ENCODE assay signal across 1 cellular context in the genomic region with DNA sequence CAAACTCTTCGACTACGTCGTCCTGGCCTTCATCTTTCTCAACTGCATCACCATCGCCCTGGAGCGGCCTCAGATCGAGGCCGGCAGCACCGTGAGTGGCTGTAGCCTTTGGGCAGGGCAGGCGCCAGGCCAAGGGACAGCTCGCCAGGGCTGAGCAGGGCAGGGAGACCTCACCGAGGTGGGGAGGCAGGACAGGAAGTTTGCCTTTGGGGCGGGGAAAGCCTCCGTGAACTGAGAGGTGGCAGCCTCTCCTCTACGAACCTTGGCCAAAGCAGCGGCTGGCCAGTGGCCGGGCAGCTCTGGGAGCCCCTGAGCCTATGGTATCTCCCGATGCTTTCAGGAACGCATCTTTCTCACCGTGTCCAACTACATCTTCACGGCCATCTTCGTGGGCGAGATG.
TF ChIP-seq lines count a peak whose summit lies in the region.

No MANE protein-coding gene starts in this region.

TF ChIP-seq in H1, 55 proteins besides CTCF, POLR2A, EP300 and RAD21:
- TF ChIP-seq SRF (IDR thresholded peaks at IDR 0.05; ENCODE audit: low read depth, low read length) (no peak), SIX5 (IDR thresholded peaks at IDR 0.05; ENCODE audit: low read depth, low read length) (no peak), POU5F1 (IDR thresholded peaks at IDR 0.05; ENCODE audit: low read depth, low read length) (no peak), SP4 (IDR thresholded peaks at IDR 0.05; ENCODE audit: low read length) (no peak), PHF8 (conservative IDR thresholded peaks at IDR 0.05; ENCODE audit: low read depth, low read length) (no peak), NANOG (IDR thresholded peaks at IDR 0.05; ENCODE audit: insufficient read depth, low read depth, low read length, poor library complexity, severe bottlenecking) (no peak), ASH2L (IDR thresholded peaks at IDR 0.05; ENCODE audit: low read length) (no peak), KDM4A (IDR thresholded peaks at IDR 0.05; ENCODE audit: low read depth, low read length, severe bottlenecking) (no peak), BCL11A (IDR thresholded peaks at IDR 0.05; ENCODE audit: low read depth in 2 of 2, low read length in 2 of 2) (no peak), GTF2F1 (IDR thresholded peaks at IDR 0.05; ENCODE audit: borderline replicate concordance, low read depth, low read length) (no peak), HDAC2 (IDR thresholded peaks at IDR 0.05; ENCODE audit: borderline replicate concordance in 1 of 2, low read depth in 2 of 2, low read length in 2 of 2) (no peak), TCF12 (IDR thresholded peaks at IDR 0.05; ENCODE audit: low read depth, low read length) (no peak), BRCA1 (IDR thresholded peaks at IDR 0.05; ENCODE audit: low read depth, low read length) (no peak), TAF7 (optimal IDR thresholded peaks at IDR 0.05; ENCODE audit: borderline replicate concordance, low read depth, low read length) (no peak), EZH2 (IDR thresholded peaks at IDR 0.05; ENCODE audit: low read depth, low read length, severe bottlenecking) (no peak), NRF1 (IDR thresholded peaks at IDR 0.05; ENCODE audit: low read depth, low read length) (no peak), CHD7 (IDR thresholded peaks at IDR 0.05; ENCODE audit: insufficient replicate concordance, low read length) (no peak), SIN3A (conservative IDR thresholded peaks at IDR 0.05 in 1 of 2, IDR thresholded peaks at IDR 0.05 in 1 of 2; ENCODE audit: low read depth in 1 of 2, low read length in 2 of 2) (no peak)
- TF ChIP-seq, protein P1, sequence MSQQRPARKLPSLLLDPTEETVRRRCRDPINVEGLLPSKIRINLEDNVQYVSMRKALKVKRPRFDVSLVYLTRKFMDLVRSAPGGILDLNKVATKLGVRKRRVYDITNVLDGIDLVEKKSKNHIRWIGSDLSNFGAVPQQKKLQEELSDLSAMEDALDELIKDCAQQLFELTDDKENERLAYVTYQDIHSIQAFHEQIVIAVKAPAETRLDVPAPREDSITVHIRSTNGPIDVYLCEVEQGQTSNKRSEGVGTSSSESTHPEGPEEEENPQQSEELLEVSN (IDR thresholded peaks at IDR 0.05): no peak
- TF ChIP-seq, protein P2, sequence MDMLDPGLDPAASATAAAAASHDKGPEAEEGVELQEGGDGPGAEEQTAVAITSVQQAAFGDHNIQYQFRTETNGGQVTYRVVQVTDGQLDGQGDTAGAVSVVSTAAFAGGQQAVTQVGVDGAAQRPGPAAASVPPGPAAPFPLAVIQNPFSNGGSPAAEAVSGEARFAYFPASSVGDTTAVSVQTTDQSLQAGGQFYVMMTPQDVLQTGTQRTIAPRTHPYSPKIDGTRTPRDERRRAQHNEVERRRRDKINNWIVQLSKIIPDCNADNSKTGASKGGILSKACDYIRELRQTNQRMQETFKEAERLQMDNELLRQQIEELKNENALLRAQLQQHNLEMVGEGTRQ (IDR thresholded peaks at IDR 0.05; ENCODE audit: low read length): no peak
